Comparison of ENCODE assay signal across 15 cellular contexts in the genomic region with DNA sequence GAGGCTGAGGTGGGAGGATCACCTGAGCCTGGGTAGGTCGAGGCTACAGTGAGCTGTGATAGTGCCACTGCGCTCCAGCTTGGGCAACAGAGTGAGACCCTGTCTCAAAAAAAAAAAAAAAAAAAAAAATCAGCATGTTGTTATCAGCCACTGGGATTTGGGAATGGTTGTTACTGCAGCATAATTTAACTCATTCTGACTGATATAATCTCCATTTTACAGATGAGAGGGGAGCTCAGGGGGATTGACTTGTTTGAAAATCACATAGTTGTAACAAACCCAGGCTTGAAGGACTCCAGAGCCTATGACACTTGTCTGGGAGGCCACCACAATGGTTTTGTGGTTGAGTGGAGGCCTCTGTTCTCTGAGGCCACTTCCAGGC. TPM values are rescaled to one million over a fixed set of nuclear protein-coding genes. Genes with fewer than 3 reads are reported as not detected.
"Had no signal": no experiment of that assay in that cellular context is flagged by ENCODE, and none has a peak within 500 bp of the region (broad histone marks: within the 10 kb centered on the region; RNA-seq: fewer than 3 reads in every experiment).

No MANE protein-coding gene starts in this region.

- DNase-seq: gastrocnemius medialis; left lung; pancreas; sigmoid colon; stimulated activated naive CD4-positive, alpha-beta T cell treated with Interleukin-2 at 50 U/mL for 16 hours; uterus had no signal

- H3K36me3 Mint-ChIP-seq: activated naive CD8-positive, alpha-beta T cell treated with anti-CD3 and anti-CD28 coated beads for 36 hours had no signal

- H3K4me3 ChIP-seq: body of pancreas, colonic mucosa, gastrocnemius medialis, left lung, pancreas, sigmoid colon, transverse colon, uterus had no signal

- H3K9me3 Mint-ChIP-seq: activated CD4-positive, alpha-beta T cell treated with anti-CD3 and anti-CD28 coated beads, Interleukin-2, amount 10 ng/mL, durations not matched to agents 7 days and 5 days; activated naive CD8-positive, alpha-beta T cell treated with anti-CD3 and anti-CD28 coated beads for 36 hours; activated T-cell treated with anti-CD3 and anti-CD28 coated beads, Interleukin-2, amount 50 U/mL, for 72 hours; T-helper 2 cell treated with Interferon-gamma antibody and Interleukin-4, amounts not matched to agents 5 μg/mL and 100 μg/mL, for 36 hours had no signal

- ATAC-seq: gastrocnemius medialis had no signal

- H3K4me1 ChIP-seq: body of pancreas, colonic mucosa, gastrocnemius medialis, pancreas, sigmoid colon, transverse colon, uterus had no signal

- H3K27me3 ChIP-seq: body of pancreas, colonic mucosa, gastrocnemius medialis, pancreas, uterus had no signal

- H3K4me3 Mint-ChIP-seq: activated CD4-positive, alpha-beta T cell treated with anti-CD3 and anti-CD28 coated beads, Interleukin-2, amount 10 ng/mL, durations not matched to agents 7 days and 5 days; activated naive CD8-positive, alpha-beta T cell treated with anti-CD3 and anti-CD28 coated beads for 36 hours; activated T-cell treated with anti-CD3 and anti-CD28 coated beads, Interleukin-2, amount 50 U/mL, for 72 hours; T-helper 2 cell treated with Interferon-gamma antibody and Interleukin-4, amounts not matched to agents 5 μg/mL and 100 μg/mL, for 36 hours had no signal

- H3K36me3 ChIP-seq: colonic mucosa, gastrocnemius medialis, left lung, pancreas, sigmoid colon, transverse colon, uterus had no signal

- H3K27ac ChIP-seq: body of pancreas, colonic mucosa, gastrocnemius medialis, left lung, pancreas, sigmoid colon, transverse colon, uterus had no signal

- H3K27me3 Mint-ChIP-seq: activated CD4-positive, alpha-beta T cell treated with anti-CD3 and anti-CD28 coated beads, Interleukin-2, amount 10 ng/mL, durations not matched to agents 7 days and 5 days had no signal

- H3K27ac Mint-ChIP-seq: activated CD4-positive, alpha-beta T cell treated with anti-CD3 and anti-CD28 coated beads, Interleukin-2, amount 10 ng/mL, durations not matched to agents 7 days and 5 days; activated naive CD8-positive, alpha-beta T cell treated with anti-CD3 and anti-CD28 coated beads for 36 hours; activated T-cell treated with anti-CD3 and anti-CD28 coated beads, Interleukin-2, amount 50 U/mL, for 72 hours; T-helper 2 cell treated with Interferon-gamma antibody and Interleukin-4, amounts not matched to agents 5 μg/mL and 100 μg/mL, for 36 hours had no signal

- H3K9me3 ChIP-seq: body of pancreas, colonic mucosa, gastrocnemius medialis, left lung, pancreas, sigmoid colon, transverse colon, uterus had no signal

RNA-seq across cellular contexts. Expression of a gene that starts 19.3 kb away (rescaled TPM):
- total RNA-seq: body of pancreas had no signal

RNA-seq across cellular contexts. Expression of a gene that starts 32.4 kb away (rescaled TPM):
- polyA plus RNA-seq: mammary epithelial cell, neural cell had no signal

RNA-seq across cellular contexts. Expression of a gene that starts 39.6 kb away (rescaled TPM):
- total RNA-seq: body of pancreas, gastrocnemius medialis, sigmoid colon had no signal
